Comparison of ENCODE assay signal across 11 cellular contexts in the genomic region with DNA sequence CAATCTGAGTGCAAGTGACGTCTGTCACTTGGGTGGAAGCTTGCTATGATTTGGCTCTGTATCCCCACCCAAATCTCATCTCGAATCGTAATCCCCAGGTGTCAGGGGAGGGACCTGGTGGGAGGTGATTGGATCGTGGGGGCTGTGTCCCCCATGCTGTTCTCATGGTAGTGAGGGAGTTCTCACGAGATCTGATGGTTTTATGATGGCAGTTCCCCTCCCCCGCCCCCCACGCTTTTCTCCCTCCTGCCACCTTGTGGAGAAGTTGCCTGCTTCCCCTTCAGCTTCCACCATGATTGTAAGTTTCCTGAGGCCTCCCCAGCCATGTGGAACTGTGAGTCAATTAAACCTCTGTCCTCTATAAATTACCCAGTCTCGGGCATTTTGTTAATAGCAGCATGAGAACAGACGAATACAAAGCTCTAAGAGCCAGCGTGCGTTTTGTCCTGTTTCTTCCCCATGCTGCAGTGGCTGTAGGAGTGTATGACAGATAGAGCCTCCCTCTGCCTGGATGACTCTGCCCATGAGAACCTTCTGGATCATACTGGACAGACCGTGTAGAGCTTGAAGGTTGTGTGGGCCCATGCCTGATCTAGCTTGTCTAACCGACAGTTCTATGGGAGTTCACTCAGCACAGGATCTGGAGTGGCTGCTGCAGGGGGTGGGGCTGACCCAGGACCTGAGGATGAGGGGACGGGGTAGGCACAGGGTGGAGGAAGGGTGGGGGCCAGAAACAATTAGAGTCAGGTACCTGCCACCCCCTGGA.
A peak's percentile ranks its signal among the peaks of the same experiment; 100 is the strongest.
DNase-seq lines count a peak whose midpoint lies in the region; ATAC-seq and TF ChIP-seq lines count a peak whose summit lies in the region.
"Had no signal": no experiment of that assay in that cellular context is flagged by ENCODE, and none has a peak within 500 bp of the region (broad histone marks: within the 10 kb centered on the region; RNA-seq: fewer than 3 reads in every experiment).

No MANE protein-coding gene starts in this region.

- H3K27me3 ChIP-seq in OCI-LY3 (ENCODE audit: low read depth, low read length) (no peaks in the 10 kb centered on the region), esophagus muscularis mucosa (no peaks in the 10 kb centered on the region)
- H3K27me3 ChIP-seq: adrenal gland had no signal

- CTCF ChIA-PET in activated CD4-positive, alpha-beta T cell treated with anti-CD3 and anti-CD28 coated beads, Interleukin-2, amount 10 ng/mL, durations not matched to agents 7 days and 5 days (lab: Charles Lee), result interaction anchor here (0.6 to 1.2 kb wide), 6 partner anchors 12 to 580 kb away, joined by 3 read pairs; no protein-coding TSS in a partner anchor

- no peaks in the 10 kb centered on the region for H3K9me3 ChIP-seq in OCI-LY3 (ENCODE audit: insufficient read depth, low read length)
- no peaks in the 10 kb centered on the region for H3K9me3 ChIP-seq in esophagus muscularis mucosa
- H3K9me3 ChIP-seq: adrenal gland had no signal

- H3K4me2 ChIP-seq in OCI-LY3 (ENCODE audit: low read length), result peak overlapping the region; percentile 76

- H4K20me1 ChIP-seq in OCI-LY3 (ENCODE audit: insufficient read depth, low read length), result no peaks in the 10 kb centered on the region

- H3K27ac ChIP-seq in OCI-LY3 (ENCODE audit: low read length) (peak overlapping the region; percentile 96), esophagus muscularis mucosa (replicated peaks in 1 of 4) (peak overlapping the region; percentile 66 to 84 (median 77))
- H3K27ac ChIP-seq: adrenal gland had no signal

- peak overlapping the region; percentile 35 for H3K4me3 ChIP-seq in OCI-LY3 (ENCODE audit: low read length)
- H3K4me3 ChIP-seq in esophagus muscularis mucosa, result no peak overlapping the region
- no peak overlapping the region for H3K4me3 ChIP-seq in retinal pigment epithelial cell (ENCODE audit: low read length)
- H3K4me3 ChIP-seq: adrenal gland had no signal

- 97% methylated on average over 11 of the region's 14 CpGs for WGBS in esophagus muscularis mucosa

- no peak for DNase-seq in activated CD4-positive, alpha-beta T cell treated with anti-CD3 and anti-CD28 coated beads, Interleukin-2, amount 10 ng/mL, durations not matched to agents 24 days and 14 days
- DNase-seq in activated CD4-positive, alpha-beta T cell treated with anti-CD3 and anti-CD28 coated beads, Interleukin-2, amount 10 ng/mL, durations not matched to agents 7 days and 5 days, result no peak
- DNase-seq in esophagus muscularis mucosa (ENCODE audit: extremely low spot score) (no peak), retinal pigment epithelial cell (ENCODE audit: low read depth) (no peak), left colon (no peak)
- no peak for DNase-seq in stimulated activated naive CD4-positive, alpha-beta T cell treated with Interleukin-2 at 50 U/mL for 16 hours (lab: John Stamatoyannopoulos, UW)
- DNase-seq in activated T-cell treated with anti-CD3 and anti-CD28 coated beads, Interleukin-2, amount 50 U/mL, for 4 hours, result no peak
- DNase-seq: activated CD4-positive, alpha-beta T cell treated with anti-CD3 and anti-CD28 coated beads for 1 hour; AML-193 had no signal

- no peaks in the 10 kb centered on the region for H3K36me3 ChIP-seq in OCI-LY3 (replicated peaks; ENCODE audit: low read depth, low read length)
- no peaks in the 10 kb centered on the region for H3K36me3 ChIP-seq in esophagus muscularis mucosa
- H3K36me3 ChIP-seq: adrenal gland had no signal

- no peaks in the 10 kb centered on the region for H3K79me2 ChIP-seq in OCI-LY3 (ENCODE audit: low read length)

- TF ChIP-seq CTCF in OCI-LY3 (IDR thresholded peaks at IDR 0.05; ENCODE audit: low read depth, low read length), result peak; percentile 48
- TF ChIP-seq CTCF in esophagus muscularis mucosa (IDR thresholded peaks at IDR 0.05), result peak in 2 of 3 experiments; percentile 25 to 26
- TF ChIP-seq CTCF in retinal pigment epithelial cell (conservative IDR thresholded peaks at IDR 0.05; ENCODE audit: low read depth, low read length), result peak; percentile 31

- H3K9ac ChIP-seq in OCI-LY3 (ENCODE audit: low read length), result peak overlapping the region; percentile 58; the same call in 1 of the 2 replicates

- POLR2A ChIA-PET in activated CD4-positive, alpha-beta T cell treated with anti-CD3 and anti-CD28 coated beads, Interleukin-2, amount 10 ng/mL, durations not matched to agents 7 days and 5 days (lab: Charles Lee), result no interaction called here

- no peak overlapping the region; the same call in 1 of the 2 replicates for H2AFZ ChIP-seq in OCI-LY3 (ENCODE audit: low read depth, low read length)

- H3K4me1 Mint-ChIP-seq in activated CD4-positive, alpha-beta T cell treated with anti-CD3 and anti-CD28 coated beads, Interleukin-2, amount 10 ng/mL, durations not matched to agents 24 days and 14 days, result peaks cover 27% of the 10 kb centered on the region
- peaks cover 40% of the 10 kb centered on the region for H3K4me1 Mint-ChIP-seq in activated CD4-positive, alpha-beta T cell treated with anti-CD3 and anti-CD28 coated beads, Interleukin-2, amount 10 ng/mL, durations not matched to agents 7 days and 5 days
- H3K4me1 Mint-ChIP-seq in activated T-cell treated with anti-CD3 and anti-CD28 coated beads, Interleukin-2, amount 50 U/mL, for 4 hours (ENCODE audit: low read depth), result peaks cover 33% of the 10 kb centered on the region

- H3K27ac Mint-ChIP-seq in activated CD4-positive, alpha-beta T cell treated with anti-CD3 and anti-CD28 coated beads, Interleukin-2, amount 10 ng/mL, durations not matched to agents 24 days and 14 days, result peak overlapping the region; percentile 58
- H3K27ac Mint-ChIP-seq in activated CD4-positive, alpha-beta T cell treated with anti-CD3 and anti-CD28 coated beads, Interleukin-2, amount 10 ng/mL, durations not matched to agents 7 days and 5 days, result no peak overlapping the region

- no peaks in the 10 kb centered on the region for H3K36me3 Mint-ChIP-seq in activated CD4-positive, alpha-beta T cell treated with anti-CD3 and anti-CD28 coated beads, Interleukin-2, amount 10 ng/mL, durations not matched to agents 24 days and 14 days (ENCODE audit: low read depth)
- H3K36me3 Mint-ChIP-seq in activated CD4-positive, alpha-beta T cell treated with anti-CD3 and anti-CD28 coated beads, Interleukin-2, amount 10 ng/mL, durations not matched to agents 7 days and 5 days (ENCODE audit: low read depth), result peaks cover 6% of the 10 kb centered on the region
- H3K36me3 Mint-ChIP-seq in activated T-cell treated with anti-CD3 and anti-CD28 coated beads, Interleukin-2, amount 50 U/mL, for 4 hours (ENCODE audit: insufficient read depth), result no peaks in the 10 kb centered on the region

- no peak for TF ChIP-seq EP300 in esophagus muscularis mucosa (IDR thresholded peaks at IDR 0.05)

- peaks cover 9% of the 10 kb centered on the region for H3K27me3 Mint-ChIP-seq in activated CD4-positive, alpha-beta T cell treated with anti-CD3 and anti-CD28 coated beads, Interleukin-2, amount 10 ng/mL, durations not matched to agents 24 days and 14 days
- H3K27me3 Mint-ChIP-seq in activated CD4-positive, alpha-beta T cell treated with anti-CD3 and anti-CD28 coated beads, Interleukin-2, amount 10 ng/mL, durations not matched to agents 7 days and 5 days, result peaks cover 4% of the 10 kb centered on the region
- no peaks in the 10 kb centered on the region for H3K27me3 Mint-ChIP-seq in activated T-cell treated with anti-CD3 and anti-CD28 coated beads, Interleukin-2, amount 50 U/mL, for 4 hours (ENCODE audit: low read depth)

- intact Hi-C loops in activated CD4-positive, alpha-beta T cell treated with anti-CD3 and anti-CD28 coated beads, Interleukin-2, amount 10 ng/mL, durations not matched to agents 24 days and 14 days (cut with micrococcal nuclease), result loop anchor here (5.0 kb wide), 1 partner anchor 68 kb away; no protein-coding TSS in a partner anchor
- intact Hi-C loops in esophagus muscularis mucosa (cut with DNase I), result no loop called here
- intact Hi-C loops in left colon (cut with DNase I, micrococcal nuclease), result no loop called here

- H3K9me3 Mint-ChIP-seq in activated CD4-positive, alpha-beta T cell treated with anti-CD3 and anti-CD28 coated beads, Interleukin-2, amount 10 ng/mL, durations not matched to agents 24 days and 14 days, result no peaks in the 10 kb centered on the region
- no peaks in the 10 kb centered on the region for H3K9me3 Mint-ChIP-seq in activated CD4-positive, alpha-beta T cell treated with anti-CD3 and anti-CD28 coated beads, Interleukin-2, amount 10 ng/mL, durations not matched to agents 7 days and 5 days
- H3K9me3 Mint-ChIP-seq in activated T-cell treated with anti-CD3 and anti-CD28 coated beads, Interleukin-2, amount 50 U/mL, for 4 hours, result no peaks in the 10 kb centered on the region

- H3K4me1 ChIP-seq in OCI-LY3 (ENCODE audit: low read length) (peaks cover 73% of the 10 kb centered on the region), esophagus muscularis mucosa (peaks cover 19 to 61% (median 51%) of the 10 kb centered on the region in 4 donors)

- no peak overlapping the region for H3K4me3 Mint-ChIP-seq in activated CD4-positive, alpha-beta T cell treated with anti-CD3 and anti-CD28 coated beads, Interleukin-2, amount 10 ng/mL, durations not matched to agents 24 days and 14 days
- no peak overlapping the region for H3K4me3 Mint-ChIP-seq in activated CD4-positive, alpha-beta T cell treated with anti-CD3 and anti-CD28 coated beads, Interleukin-2, amount 10 ng/mL, durations not matched to agents 7 days and 5 days
- H3K4me3 Mint-ChIP-seq in activated T-cell treated with anti-CD3 and anti-CD28 coated beads, Interleukin-2, amount 50 U/mL, for 4 hours, result no peak overlapping the region

- no peak for TF ChIP-seq POLR2A in esophagus muscularis mucosa (IDR thresholded peaks at IDR 0.05; ENCODE audit: low read depth)

- ATAC-seq in activated T-cell treated with anti-CD3 and anti-CD28 coated beads, Interleukin-2, amount 50 U/mL, for 4 hours, result no peak
- no peak for ATAC-seq in left colon
